8 cellular contexts compared by ENCODE assay signal in the genomic region with DNA sequence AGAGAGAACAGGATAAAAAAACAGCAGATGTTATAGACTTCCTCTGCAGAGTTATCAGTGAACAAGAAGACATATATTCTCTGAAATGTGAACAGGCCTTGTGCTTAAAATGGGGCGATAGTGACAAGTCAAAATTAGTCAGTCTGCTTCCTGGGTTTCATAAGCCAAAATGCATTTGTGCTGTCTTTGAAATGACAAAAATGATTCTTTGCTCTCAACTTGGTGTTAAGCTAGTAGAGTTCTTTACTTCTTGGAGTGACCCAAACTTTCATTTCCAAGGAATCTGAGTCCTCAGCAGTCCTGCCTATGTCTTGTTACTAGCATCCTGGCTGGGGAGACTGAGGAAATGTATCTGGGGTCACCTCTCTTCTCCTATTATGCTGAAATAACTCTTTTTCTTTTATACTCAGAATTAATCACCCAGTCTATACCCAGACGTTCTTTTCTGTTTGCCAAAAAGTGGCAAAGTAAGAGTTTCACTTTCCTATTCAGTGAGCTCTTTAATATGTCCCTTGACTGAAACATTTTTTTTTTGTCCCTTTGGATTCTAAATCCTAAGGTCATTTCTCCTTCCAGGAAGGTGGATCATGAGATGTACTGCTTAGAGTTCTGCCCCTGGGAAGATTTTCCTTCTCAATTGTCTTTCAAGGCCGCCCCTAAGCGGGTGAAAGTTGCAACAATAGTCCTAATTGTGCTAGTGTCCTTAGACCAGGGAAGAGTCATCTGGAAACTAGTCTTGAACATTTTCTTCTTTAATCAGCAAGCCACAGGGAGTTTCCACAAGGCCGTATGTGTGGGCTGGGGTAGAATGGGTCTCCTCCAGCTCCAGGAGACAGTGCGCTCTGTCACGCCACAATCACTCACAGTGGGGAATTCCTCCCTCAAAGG. TPM values are rescaled to one million over a fixed set of nuclear protein-coding genes. Genes with fewer than 3 reads are reported as not detected.
DNase-seq lines count a peak whose midpoint lies in the region; ATAC-seq lines count a peak whose summit lies in the region.

No MANE protein-coding gene starts in this region.

- CTCF ChIA-PET in activated CD8-positive, alpha-beta T cell treated with anti-CD3 and anti-CD28 coated beads, Interleukin-2, amount 10 ng/mL, durations not matched to agents 7 days and 5 days (lab: Charles Lee), result interaction anchor here (1.0 to 2.7 kb wide), 9 partner anchors 8 to 148 kb away, joined by 3 to 13 read pairs (median 4); a partner anchor contains a TSS

- ATAC-seq in HG03095 (IDR thresholded peaks at IDR 0.05; ENCODE audit: unreplicated experiment), result peak; percentile 79
- peak; percentile 74 for ATAC-seq in activated CD8-positive, alpha-beta T cell treated with anti-CD3 and anti-CD28 coated beads, Interleukin-2, amount 10 ng/mL, durations not matched to agents 7 days and 5 days

- POLR2A ChIA-PET in activated CD8-positive, alpha-beta T cell treated with anti-CD3 and anti-CD28 coated beads, Interleukin-2, amount 10 ng/mL, durations not matched to agents 7 days and 5 days (lab: Charles Lee), result interaction anchor here (0.9 to 2.8 kb wide), 5 partner anchors 10 to 81 kb away, joined by 3 to 14 read pairs (median 12); a partner anchor contains a TSS

- H3K36me3 Mint-ChIP-seq in activated CD8-positive, alpha-beta T cell treated with anti-CD3 and anti-CD28 coated beads, Interleukin-2, amount 10 ng/mL, durations not matched to agents 7 days and 5 days (ENCODE audit: low read depth), result peaks cover 5% of the 10 kb centered on the region

- peak overlapping the region; percentile 94 for H3K27ac Mint-ChIP-seq in activated CD8-positive, alpha-beta T cell treated with anti-CD3 and anti-CD28 coated beads, Interleukin-2, amount 10 ng/mL, durations not matched to agents 7 days and 5 days

- H3K4me3 Mint-ChIP-seq in activated CD8-positive, alpha-beta T cell treated with anti-CD3 and anti-CD28 coated beads, Interleukin-2, amount 10 ng/mL, durations not matched to agents 7 days and 5 days, result peak overlapping the region; percentile 41

- no peaks in the 10 kb centered on the region for H3K9me3 Mint-ChIP-seq in activated CD8-positive, alpha-beta T cell treated with anti-CD3 and anti-CD28 coated beads, Interleukin-2, amount 10 ng/mL, durations not matched to agents 7 days and 5 days (ENCODE audit: insufficient read depth)

- H3K4me1 Mint-ChIP-seq in activated CD8-positive, alpha-beta T cell treated with anti-CD3 and anti-CD28 coated beads, Interleukin-2, amount 10 ng/mL, durations not matched to agents 7 days and 5 days (ENCODE audit: low read depth), result peaks cover 51% of the 10 kb centered on the region

- no peaks in the 10 kb centered on the region for H3K27me3 Mint-ChIP-seq in activated CD8-positive, alpha-beta T cell treated with anti-CD3 and anti-CD28 coated beads, Interleukin-2, amount 10 ng/mL, durations not matched to agents 7 days and 5 days (ENCODE audit: low read depth)

- DNase-seq in activated T-cell treated with anti-CD3 and anti-CD28 coated beads for 24 hours (ENCODE audit: low read depth) (peak; percentile 69), activated T-cell treated with anti-CD3 and anti-CD28 coated beads for 4 hours (no peak), renal cortical epithelial cell (ENCODE audit: low read depth) (peak; percentile 40), NCI-H2081 (lab: John Stamatoyannopoulos, UW) (no peak), SW 1271 (lab: John Stamatoyannopoulos, UW) (no peak), SIG-M5 treated with dmso at 0.1 percent for 504 hours (lab: John Stamatoyannopoulos, UW; ENCODE audit: unreplicated experiment) (no peak)
- DNase-seq in activated CD8-positive, alpha-beta T cell treated with anti-CD3 and anti-CD28 coated beads, Interleukin-2, amount 10 ng/mL, durations not matched to agents 7 days and 5 days, result peak; percentile 46

RNA-seq across cellular contexts. Expression of a gene that starts 52.9 kb away (rescaled TPM):
- total RNA-seq in activated CD8-positive, alpha-beta T cell treated with anti-CD3 and anti-CD28 coated beads, Interleukin-2, amount 10 ng/mL, durations not matched to agents 7 days and 5 days, result 10 to 100 TPM; 37.9 to 39.6 TPM
- 76.4 and 126 TPM in 2 replicates for total RNA-seq in renal cortical epithelial cell

Comparison
In these comparisons a context has a peak if more than half of its experiments do, and no peak if none do; other contexts are left out.
1. DNase-seq: peak in activated T-cell treated with anti-CD3 and anti-CD28 coated beads for 24 hours (single experiment), activated CD8-positive, alpha-beta T cell treated with anti-CD3 and anti-CD28 coated beads, Interleukin-2, amount 10 ng/mL, durations not matched to agents 7 days and 5 days (single experiment) and renal cortical epithelial cell (single experiment); none in activated T-cell treated with anti-CD3 and anti-CD28 coated beads for 4 hours (single experiment), NCI-H2081 (0 of 2), SW 1271 (0 of 2) and SIG-M5 treated with dmso at 0.1 percent for 504 hours (single experiment).